18 cellular contexts compared by ENCODE assay signal in genomic region chr1:211247921-211248320, GRCh38. TPM values are rescaled to one million over a fixed set of nuclear protein-coding genes. Genes with fewer than 3 reads are reported as not detected.
DNase-seq lines count a peak whose midpoint lies in the region; ATAC-seq and TF ChIP-seq lines count a peak whose summit lies in the region.
"Had no signal": no experiment of that assay in that cellular context is flagged by ENCODE, and none has a peak within 500 bp of the region (broad histone marks: within the 10 kb centered on the region; RNA-seq: fewer than 3 reads in every experiment).

No MANE protein-coding gene starts in this region.

- H3K4me1 Mint-ChIP-seq in stimulated activated memory B cell treated with anti-CD40 and anti-IgM and Interleukin-4, amounts not matched to agents 10 μg/mL and 1 μg/mL and 100 μg/mL, for 72 hours, result no peaks in the 10 kb centered on the region
- H3K4me1 Mint-ChIP-seq: natural killer cell had no signal

- 0 to 20% methylated on average over 1 of the region's 1 CpG for WGBS in lower leg skin, 2 donors

- ATAC-seq in stimulated activated memory B cell treated with anti-CD40 and anti-IgM and Interleukin-4, amounts not matched to agents 10 μg/mL and 1 μg/mL and 100 μg/mL, for 72 hours, result no peak
- ATAC-seq in GM19455 (IDR thresholded peaks at IDR 0.05; ENCODE audit: unreplicated experiment), result no peak
- ATAC-seq: natural killer cell; stimulated activated naive CD8-positive, alpha-beta T cell treated with anti-CD3 and anti-CD28 coated beads, Interleukin-15, Interleukin-2, amounts not matched to agents 100 U/mL and 50 U/mL, for 24 hours had no signal

- H3K36me3 Mint-ChIP-seq in stimulated activated memory B cell treated with anti-CD40 and anti-IgM and Interleukin-4, amounts not matched to agents 10 μg/mL and 1 μg/mL and 100 μg/mL, for 72 hours, result no peaks in the 10 kb centered on the region
- H3K36me3 Mint-ChIP-seq: CD4-positive, alpha-beta memory T cell; natural killer cell; T-cell had no signal

- TF ChIP-seq CTCF in lower leg skin (IDR thresholded peaks at IDR 0.05), result no peak

- no peaks in the 10 kb centered on the region for H3K9me3 Mint-ChIP-seq in stimulated activated memory B cell treated with anti-CD40 and anti-IgM and Interleukin-4, amounts not matched to agents 10 μg/mL and 1 μg/mL and 100 μg/mL, for 72 hours
- H3K9me3 Mint-ChIP-seq: activated CD4-positive, alpha-beta T cell treated with anti-CD3 and anti-CD28 coated beads, Interleukin-2, amount 10 ng/mL, durations not matched to agents 24 days and 14 days; CD4-positive, alpha-beta memory T cell; natural killer cell; T-cell had no signal

- peak; percentile 24 for DNase-seq in DMS153 (lab: John Stamatoyannopoulos, UW)
- no peak for DNase-seq in DMS153 treated with DMSO at 0.1 percent for 48 hours (lab: John Stamatoyannopoulos, UW; ENCODE audit: unreplicated experiment)
- DNase-seq in OCI-M1 (lab: John Stamatoyannopoulos, UW), result peak; percentile 70
- DNase-seq in fibroblast of peridontal ligament (ENCODE audit: extremely low read depth), result peak; percentile 4
- DNase-seq in retina, result peak; percentile 4
- no peak for DNase-seq in lower leg skin (ENCODE audit: low spot score in 2 of 2)
- DNase-seq: 8988T; activated CD4-positive, alpha-beta T cell treated with anti-CD3 and anti-CD28 coated beads, Interleukin-2, amount 10 ng/mL, durations not matched to agents 24 days and 14 days; CD4-positive, alpha-beta memory T cell; colonic mucosa; GOT3; left ventricle myocardium inferior; natural killer cell; NCI-H2081 treated with DMSO at 0.1 percent for 48 hours; stimulated activated naive CD8-positive, alpha-beta T cell treated with anti-CD3 and anti-CD28 coated beads, Interleukin-15, Interleukin-2, amounts not matched to agents 100 U/mL and 50 U/mL, for 24 hours; T-cell had no signal

- H3K4me3 Mint-ChIP-seq in stimulated activated memory B cell treated with anti-CD40 and anti-IgM and Interleukin-4, amounts not matched to agents 10 μg/mL and 1 μg/mL and 100 μg/mL, for 72 hours, result no peak overlapping the region
- H3K4me3 Mint-ChIP-seq: activated CD4-positive, alpha-beta T cell treated with anti-CD3 and anti-CD28 coated beads, Interleukin-2, amount 10 ng/mL, durations not matched to agents 24 days and 14 days; CD4-positive, alpha-beta memory T cell; natural killer cell; T-cell had no signal

- no peak overlapping the region for H3K27ac Mint-ChIP-seq in stimulated activated memory B cell treated with anti-CD40 and anti-IgM and Interleukin-4, amounts not matched to agents 10 μg/mL and 1 μg/mL and 100 μg/mL, for 72 hours
- H3K27ac Mint-ChIP-seq: activated CD4-positive, alpha-beta T cell treated with anti-CD3 and anti-CD28 coated beads, Interleukin-2, amount 10 ng/mL, durations not matched to agents 24 days and 14 days; CD4-positive, alpha-beta memory T cell; natural killer cell had no signal

- TF ChIP-seq POLR2A in lower leg skin (IDR thresholded peaks at IDR 0.05), result no peak

- peaks cover 9% of the 10 kb centered on the region for H3K27me3 Mint-ChIP-seq in stimulated activated memory B cell treated with anti-CD40 and anti-IgM and Interleukin-4, amounts not matched to agents 10 μg/mL and 1 μg/mL and 100 μg/mL, for 72 hours
- H3K27me3 Mint-ChIP-seq: T-cell had no signal

- no peak overlapping the region for H3K4me3 ChIP-seq in lower leg skin (ENCODE audit: low read depth, poor library complexity, severe bottlenecking)
- H3K4me3 ChIP-seq: colonic mucosa, left ventricle myocardium inferior had no signal

- intact Hi-C loops in lower leg skin (cut with DNase I; ENCODE audit: low total_unique reads), result no loop called here

RNA-seq across cellular contexts. Expression of gene RCOR3, which starts 11.2 kb away (rescaled TPM):
- 10 to 100 TPM; 28.1 to 55.0 (median 43.5) TPM for total RNA-seq in lower leg skin

Comparison
In these comparisons a context has a peak if more than half of its experiments do, and no peak if none do; other contexts are left out.
1. DNase-seq: peak in DMS153 (single experiment), OCI-M1 (single experiment), fibroblast of peridontal ligament (single experiment) and retina (single experiment); none in DMS153 treated with DMSO at 0.1 percent for 48 hours (single experiment) and lower leg skin (0 of 2).